Comparison of ENCODE assay signal across 32 cellular contexts in genomic region chr1:32719681-32720275, GRCh38. TPM values are rescaled to one million over a fixed set of nuclear protein-coding genes. Genes with fewer than 3 reads are reported as not detected.
"Had no signal": no experiment of that assay in that cellular context is flagged by ENCODE, and none has a peak within 500 bp of the region (broad histone marks: within the 10 kb centered on the region; RNA-seq: fewer than 3 reads in every experiment).

No MANE protein-coding gene starts in this region.

- H3K9me3 ChIP-seq: adrenal gland, body of pancreas, breast epithelium had no signal

- H3K27me3 ChIP-seq: adrenal gland, body of pancreas, breast epithelium had no signal

- H3K9me3 Mint-ChIP-seq: activated B cell treated with CpG ODN at 0.5 μM for 24 hours; activated CD4-positive, alpha-beta memory T cell treated with anti-CD3 and anti-CD28 coated beads, Interleukin-2, amount 10 ng/mL, durations not matched to agents 7 days and 5 days; activated naive CD4-positive, alpha-beta T cell treated with anti-CD3 and anti-CD28 coated beads, Interleukin-2, amount 50 U/mL, for 24 hours; activated T-cell treated with anti-CD3 and anti-CD28 coated beads, Interleukin-2, amount 50 U/mL, for 72 hours; activated T-helper 17 cell treated with anti-CD3 and anti-CD28 coated beads, Interleukin-2, amount 50 U/mL, for 72 hours; T-cell had no signal

- DNase-seq: activated B cell treated with CpG ODN at 0.5 μM for 24 hours; activated CD4-positive, alpha-beta memory T cell treated with anti-CD3 and anti-CD28 coated beads, Interleukin-2, amount 10 ng/mL, durations not matched to agents 7 days and 5 days; activated CD4-positive, alpha-beta T cell treated with anti-CD3 and anti-CD28 coated beads for 1 hour; activated CD4-positive, alpha-beta T cell treated with anti-CD3 and anti-CD28 coated beads for 48 hours; activated CD8-positive, alpha-beta memory T cell treated with anti-CD3 and anti-CD28 coated beads for 24 hours; activated CD8-positive, alpha-beta memory T cell treated with anti-CD3 and anti-CD28 coated beads, Interleukin-2, amount 10 ng/mL, durations not matched to agents 7 days and 5 days; activated effector memory CD4-positive, alpha-beta T cell treated with anti-CD3 and anti-CD28 coated beads, Interleukin-2, amount 50 U/mL, for 16 hours; activated naive CD4-positive, alpha-beta T cell; activated T-cell treated with anti-CD3 and anti-CD28 coated beads, Interleukin-2, amount 50 U/mL, for 1 hour; activated T-cell treated with anti-CD3 and anti-CD28 coated beads, Interleukin-2, amount 50 U/mL, for 72 hours; adrenal gland; body of pancreas; Karpas-422; NCI-H1105; NCI-H1417 treated with DMSO at 0.1 percent for 48 hours; NCI-H187 treated with DMSO at 0.1 percent for 48 hours; NCI-H2081; NCI-H226; NCI-H446 treated with DMSO at 0.1 percent for 48 hours; NCI-H524; NCI-H69; NCI-H82; SHP77 treated with DMSO at 0.1 percent for 48 hours; T-cell; T-helper 2 cell; T-helper 9 cell had no signal

- H3K27ac Mint-ChIP-seq: activated B cell treated with CpG ODN at 0.5 μM for 24 hours; activated CD4-positive, alpha-beta memory T cell treated with anti-CD3 and anti-CD28 coated beads, Interleukin-2, amount 10 ng/mL, durations not matched to agents 7 days and 5 days; activated CD8-positive, alpha-beta memory T cell treated with anti-CD3 and anti-CD28 coated beads, Interleukin-2, amount 10 ng/mL, durations not matched to agents 7 days and 5 days; activated naive CD4-positive, alpha-beta T cell treated with anti-CD3 and anti-CD28 coated beads, Interleukin-2, amount 50 U/mL, for 24 hours; activated T-cell treated with anti-CD3 and anti-CD28 coated beads, Interleukin-2, amount 50 U/mL, for 72 hours; activated T-helper 17 cell treated with anti-CD3 and anti-CD28 coated beads, Interleukin-2, amount 50 U/mL, for 72 hours; T-cell had no signal

- H3K4me3 ChIP-seq: adrenal gland, body of pancreas, breast epithelium had no signal

- H3K4me3 Mint-ChIP-seq: activated B cell treated with CpG ODN at 0.5 μM for 24 hours; activated CD4-positive, alpha-beta memory T cell treated with anti-CD3 and anti-CD28 coated beads, Interleukin-2, amount 10 ng/mL, durations not matched to agents 7 days and 5 days; activated CD8-positive, alpha-beta memory T cell treated with anti-CD3 and anti-CD28 coated beads, Interleukin-2, amount 10 ng/mL, durations not matched to agents 7 days and 5 days; activated naive CD4-positive, alpha-beta T cell treated with anti-CD3 and anti-CD28 coated beads, Interleukin-2, amount 50 U/mL, for 24 hours; activated T-cell treated with anti-CD3 and anti-CD28 coated beads, Interleukin-2, amount 50 U/mL, for 72 hours; activated T-helper 17 cell treated with anti-CD3 and anti-CD28 coated beads, Interleukin-2, amount 50 U/mL, for 72 hours; T-cell had no signal

- H3K27ac ChIP-seq: adrenal gland, body of pancreas, breast epithelium, VCaP had no signal

- ATAC-seq: activated CD8-positive, alpha-beta memory T cell treated with anti-CD3 and anti-CD28 coated beads, Interleukin-2, amount 10 ng/mL, durations not matched to agents 7 days and 5 days; activated T-cell treated with anti-CD3 and anti-CD28 coated beads, Interleukin-2, amount 50 U/mL, for 72 hours; activated T-helper 17 cell treated with anti-CD3 and anti-CD28 coated beads, Interleukin-2, amount 50 U/mL, for 72 hours; body of pancreas; Panc1; SK-N-SH treated with all-trans-retinoic acid at 6 μM for 48 hours; T-cell had no signal

- H3K36me3 ChIP-seq: adrenal gland, breast epithelium had no signal

RNA-seq across cellular contexts. Expression of gene SYNC, which starts 17.2 kb away (rescaled TPM):
- total RNA-seq: activated B cell treated with CpG ODN at 0.5 μM for 24 hours; activated CD4-positive, alpha-beta memory T cell treated with anti-CD3 and anti-CD28 coated beads, Interleukin-2, amount 10 ng/mL, durations not matched to agents 7 days and 5 days; activated CD8-positive, alpha-beta memory T cell treated with anti-CD3 and anti-CD28 coated beads, Interleukin-2, amount 10 ng/mL, durations not matched to agents 7 days and 5 days; activated T-cell treated with anti-CD3 and anti-CD28 coated beads, Interleukin-2, amount 50 U/mL, for 72 hours; activated T-helper 17 cell treated with anti-CD3 and anti-CD28 coated beads, Interleukin-2, amount 50 U/mL, for 72 hours had no signal
